In genomic region chr17:54900457-54901229, GRCh38 we compare ENCODE assay signal across 1 cellular context.
A peak's percentile ranks its signal among the peaks of the same experiment; 100 is the strongest.
TF ChIP-seq lines count a peak whose summit lies in the region.

Gene TOM1L1 (plus strand): TSS chr17:54900852. CDS start chr17:54900866, 14 bp downstream.

TF ChIP-seq in HepG2, 621 proteins besides CTCF, POLR2A, EP300 and RAD21 (continued from another document and continues in another):
- TF ChIP-seq, protein P1, sequence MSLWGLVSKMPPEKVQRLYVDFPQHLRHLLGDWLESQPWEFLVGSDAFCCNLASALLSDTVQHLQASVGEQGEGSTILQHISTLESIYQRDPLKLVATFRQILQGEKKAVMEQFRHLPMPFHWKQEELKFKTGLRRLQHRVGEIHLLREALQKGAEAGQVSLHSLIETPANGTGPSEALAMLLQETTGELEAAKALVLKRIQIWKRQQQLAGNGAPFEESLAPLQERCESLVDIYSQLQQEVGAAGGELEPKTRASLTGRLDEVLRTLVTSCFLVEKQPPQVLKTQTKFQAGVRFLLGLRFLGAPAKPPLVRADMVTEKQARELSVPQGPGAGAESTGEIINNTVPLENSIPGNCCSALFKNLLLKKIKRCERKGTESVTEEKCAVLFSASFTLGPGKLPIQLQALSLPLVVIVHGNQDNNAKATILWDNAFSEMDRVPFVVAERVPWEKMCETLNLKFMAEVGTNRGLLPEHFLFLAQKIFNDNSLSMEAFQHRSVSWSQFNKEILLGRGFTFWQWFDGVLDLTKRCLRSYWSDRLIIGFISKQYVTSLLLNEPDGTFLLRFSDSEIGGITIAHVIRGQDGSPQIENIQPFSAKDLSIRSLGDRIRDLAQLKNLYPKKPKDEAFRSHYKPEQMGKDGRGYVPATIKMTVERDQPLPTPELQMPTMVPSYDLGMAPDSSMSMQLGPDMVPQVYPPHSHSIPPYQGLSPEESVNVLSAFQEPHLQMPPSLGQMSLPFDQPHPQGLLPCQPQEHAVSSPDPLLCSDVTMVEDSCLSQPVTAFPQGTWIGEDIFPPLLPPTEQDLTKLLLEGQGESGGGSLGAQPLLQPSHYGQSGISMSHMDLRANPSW (CRISPR knock-in tag; IDR thresholded peaks at IDR 0.05; ENCODE audit: borderline replicate concordance), result no peak; the same call in 1 of the 2 replicates
- peak; percentile 43; the same call in 1 of the 2 replicates for TF ChIP-seq GFI1 (CRISPR knock-in tag; IDR thresholded peaks at IDR 0.05; ENCODE audit: borderline replicate concordance)
- peak; percentile 89; the same call in 1 of the 2 replicates for TF ChIP-seq ZNF441 (CRISPR knock-in tag; IDR thresholded peaks at IDR 0.05; ENCODE audit: borderline replicate concordance)
- TF ChIP-seq ONECUT2 (CRISPR knock-in tag; IDR thresholded peaks at IDR 0.05), result no peak
- TF ChIP-seq, protein P2, sequence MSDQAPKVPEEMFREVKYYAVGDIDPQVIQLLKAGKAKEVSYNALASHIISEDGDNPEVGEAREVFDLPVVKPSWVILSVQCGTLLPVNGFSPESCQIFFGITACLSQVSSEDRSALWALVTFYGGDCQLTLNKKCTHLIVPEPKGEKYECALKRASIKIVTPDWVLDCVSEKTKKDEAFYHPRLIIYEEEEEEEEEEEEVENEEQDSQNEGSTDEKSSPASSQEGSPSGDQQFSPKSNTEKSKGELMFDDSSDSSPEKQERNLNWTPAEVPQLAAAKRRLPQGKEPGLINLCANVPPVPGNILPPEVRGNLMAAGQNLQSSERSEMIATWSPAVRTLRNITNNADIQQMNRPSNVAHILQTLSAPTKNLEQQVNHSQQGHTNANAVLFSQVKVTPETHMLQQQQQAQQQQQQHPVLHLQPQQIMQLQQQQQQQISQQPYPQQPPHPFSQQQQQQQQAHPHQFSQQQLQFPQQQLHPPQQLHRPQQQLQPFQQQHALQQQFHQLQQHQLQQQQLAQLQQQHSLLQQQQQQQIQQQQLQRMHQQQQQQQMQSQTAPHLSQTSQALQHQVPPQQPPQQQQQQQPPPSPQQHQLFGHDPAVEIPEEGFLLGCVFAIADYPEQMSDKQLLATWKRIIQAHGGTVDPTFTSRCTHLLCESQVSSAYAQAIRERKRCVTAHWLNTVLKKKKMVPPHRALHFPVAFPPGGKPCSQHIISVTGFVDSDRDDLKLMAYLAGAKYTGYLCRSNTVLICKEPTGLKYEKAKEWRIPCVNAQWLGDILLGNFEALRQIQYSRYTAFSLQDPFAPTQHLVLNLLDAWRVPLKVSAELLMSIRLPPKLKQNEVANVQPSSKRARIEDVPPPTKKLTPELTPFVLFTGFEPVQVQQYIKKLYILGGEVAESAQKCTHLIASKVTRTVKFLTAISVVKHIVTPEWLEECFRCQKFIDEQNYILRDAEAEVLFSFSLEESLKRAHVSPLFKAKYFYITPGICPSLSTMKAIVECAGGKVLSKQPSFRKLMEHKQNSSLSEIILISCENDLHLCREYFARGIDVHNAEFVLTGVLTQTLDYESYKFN (CRISPR knock-in tag; conservative IDR thresholded peaks at IDR 0.05), result no peak; the same call in none of the 2 replicates
- TF ChIP-seq RFXAP (CRISPR knock-in tag; IDR thresholded peaks at IDR 0.05; ENCODE audit: borderline replicate concordance), result peak; percentile 68; the same call in 1 of the 2 replicates
- peak; percentile 86; the same call in 1 of the 2 replicates for TF ChIP-seq HES4 (CRISPR knock-in tag; IDR thresholded peaks at IDR 0.05; ENCODE audit: borderline replicate concordance)
- no peak for TF ChIP-seq ZFP36 (IDR thresholded peaks at IDR 0.05; ENCODE audit: borderline replicate concordance, low read depth, low read length, partially characterized antibody)
- TF ChIP-seq ZNF550 (CRISPR knock-in tag; IDR thresholded peaks at IDR 0.05; ENCODE audit: borderline replicate concordance), result no peak
- TF ChIP-seq ZNF20 (CRISPR knock-in tag; IDR thresholded peaks at IDR 0.05), result no peak
- TF ChIP-seq, protein P3, sequence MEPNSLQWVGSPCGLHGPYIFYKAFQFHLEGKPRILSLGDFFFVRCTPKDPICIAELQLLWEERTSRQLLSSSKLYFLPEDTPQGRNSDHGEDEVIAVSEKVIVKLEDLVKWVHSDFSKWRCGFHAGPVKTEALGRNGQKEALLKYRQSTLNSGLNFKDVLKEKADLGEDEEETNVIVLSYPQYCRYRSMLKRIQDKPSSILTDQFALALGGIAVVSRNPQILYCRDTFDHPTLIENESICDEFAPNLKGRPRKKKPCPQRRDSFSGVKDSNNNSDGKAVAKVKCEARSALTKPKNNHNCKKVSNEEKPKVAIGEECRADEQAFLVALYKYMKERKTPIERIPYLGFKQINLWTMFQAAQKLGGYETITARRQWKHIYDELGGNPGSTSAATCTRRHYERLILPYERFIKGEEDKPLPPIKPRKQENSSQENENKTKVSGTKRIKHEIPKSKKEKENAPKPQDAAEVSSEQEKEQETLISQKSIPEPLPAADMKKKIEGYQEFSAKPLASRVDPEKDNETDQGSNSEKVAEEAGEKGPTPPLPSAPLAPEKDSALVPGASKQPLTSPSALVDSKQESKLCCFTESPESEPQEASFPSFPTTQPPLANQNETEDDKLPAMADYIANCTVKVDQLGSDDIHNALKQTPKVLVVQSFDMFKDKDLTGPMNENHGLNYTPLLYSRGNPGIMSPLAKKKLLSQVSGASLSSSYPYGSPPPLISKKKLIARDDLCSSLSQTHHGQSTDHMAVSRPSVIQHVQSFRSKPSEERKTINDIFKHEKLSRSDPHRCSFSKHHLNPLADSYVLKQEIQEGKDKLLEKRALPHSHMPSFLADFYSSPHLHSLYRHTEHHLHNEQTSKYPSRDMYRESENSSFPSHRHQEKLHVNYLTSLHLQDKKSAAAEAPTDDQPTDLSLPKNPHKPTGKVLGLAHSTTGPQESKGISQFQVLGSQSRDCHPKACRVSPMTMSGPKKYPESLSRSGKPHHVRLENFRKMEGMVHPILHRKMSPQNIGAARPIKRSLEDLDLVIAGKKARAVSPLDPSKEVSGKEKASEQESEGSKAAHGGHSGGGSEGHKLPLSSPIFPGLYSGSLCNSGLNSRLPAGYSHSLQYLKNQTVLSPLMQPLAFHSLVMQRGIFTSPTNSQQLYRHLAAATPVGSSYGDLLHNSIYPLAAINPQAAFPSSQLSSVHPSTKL (CRISPR knock-in tag; IDR thresholded peaks at IDR 0.05), result peak; percentile 70; the same call in 1 of the 2 replicates
- TF ChIP-seq, protein P4, sequence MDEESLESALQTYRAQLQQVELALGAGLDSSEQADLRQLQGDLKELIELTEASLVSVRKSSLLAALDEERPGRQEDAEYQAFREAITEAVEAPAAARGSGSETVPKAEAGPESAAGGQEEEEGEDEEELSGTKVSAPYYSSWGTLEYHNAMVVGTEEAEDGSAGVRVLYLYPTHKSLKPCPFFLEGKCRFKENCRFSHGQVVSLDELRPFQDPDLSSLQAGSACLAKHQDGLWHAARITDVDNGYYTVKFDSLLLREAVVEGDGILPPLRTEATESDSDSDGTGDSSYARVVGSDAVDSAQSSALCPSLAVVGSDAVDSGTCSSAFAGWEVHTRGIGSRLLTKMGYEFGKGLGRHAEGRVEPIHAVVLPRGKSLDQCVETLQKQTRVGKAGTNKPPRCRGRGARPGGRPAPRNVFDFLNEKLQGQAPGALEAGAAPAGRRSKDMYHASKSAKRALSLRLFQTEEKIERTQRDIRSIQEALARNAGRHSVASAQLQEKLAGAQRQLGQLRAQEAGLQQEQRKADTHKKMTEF (CRISPR knock-in tag; IDR thresholded peaks at IDR 0.05), result peak; percentile 32; the same call in 1 of the 2 replicates
- TF ChIP-seq TOE1 (CRISPR knock-in tag; IDR thresholded peaks at IDR 0.05), result 0 out of 2 replicates have a peak, but pooled peaks have one; percentile 39
- TF ChIP-seq, protein P5, sequence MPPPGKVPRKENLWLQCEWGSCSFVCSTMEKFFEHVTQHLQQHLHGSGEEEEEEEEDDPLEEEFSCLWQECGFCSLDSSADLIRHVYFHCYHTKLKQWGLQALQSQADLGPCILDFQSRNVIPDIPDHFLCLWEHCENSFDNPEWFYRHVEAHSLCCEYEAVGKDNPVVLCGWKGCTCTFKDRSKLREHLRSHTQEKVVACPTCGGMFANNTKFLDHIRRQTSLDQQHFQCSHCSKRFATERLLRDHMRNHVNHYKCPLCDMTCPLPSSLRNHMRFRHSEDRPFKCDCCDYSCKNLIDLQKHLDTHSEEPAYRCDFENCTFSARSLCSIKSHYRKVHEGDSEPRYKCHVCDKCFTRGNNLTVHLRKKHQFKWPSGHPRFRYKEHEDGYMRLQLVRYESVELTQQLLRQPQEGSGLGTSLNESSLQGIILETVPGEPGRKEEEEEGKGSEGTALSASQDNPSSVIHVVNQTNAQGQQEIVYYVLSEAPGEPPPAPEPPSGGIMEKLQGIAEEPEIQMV (CRISPR knock-in tag; IDR thresholded peaks at IDR 0.05; ENCODE audit: low read depth), result peak; percentile 62; the same call in 1 of the 2 replicates
- no peak for TF ChIP-seq LCORL (IDR thresholded peaks at IDR 0.05)
- TF ChIP-seq LCORL (CRISPR knock-in tag; IDR thresholded peaks at IDR 0.05), result peak; percentile 62; the same call in 1 of the 2 replicates
- TF ChIP-seq YY1 (IDR thresholded peaks at IDR 0.05; ENCODE audit: insufficient read depth, insufficient replicate concordance, low read depth, low read length), result peak; percentile 62
- no peak for TF ChIP-seq ZNF251 (CRISPR knock-in tag; IDR thresholded peaks at IDR 0.05)
- TF ChIP-seq POGZ (CRISPR knock-in tag; IDR thresholded peaks at IDR 0.05), result peak; percentile 62
- TF ChIP-seq, protein P6, sequence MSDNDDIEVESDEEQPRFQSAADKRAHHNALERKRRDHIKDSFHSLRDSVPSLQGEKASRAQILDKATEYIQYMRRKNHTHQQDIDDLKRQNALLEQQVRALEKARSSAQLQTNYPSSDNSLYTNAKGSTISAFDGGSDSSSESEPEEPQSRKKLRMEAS (IDR thresholded peaks at IDR 0.05), result peak; percentile 35
- TF ChIP-seq, protein P7, sequence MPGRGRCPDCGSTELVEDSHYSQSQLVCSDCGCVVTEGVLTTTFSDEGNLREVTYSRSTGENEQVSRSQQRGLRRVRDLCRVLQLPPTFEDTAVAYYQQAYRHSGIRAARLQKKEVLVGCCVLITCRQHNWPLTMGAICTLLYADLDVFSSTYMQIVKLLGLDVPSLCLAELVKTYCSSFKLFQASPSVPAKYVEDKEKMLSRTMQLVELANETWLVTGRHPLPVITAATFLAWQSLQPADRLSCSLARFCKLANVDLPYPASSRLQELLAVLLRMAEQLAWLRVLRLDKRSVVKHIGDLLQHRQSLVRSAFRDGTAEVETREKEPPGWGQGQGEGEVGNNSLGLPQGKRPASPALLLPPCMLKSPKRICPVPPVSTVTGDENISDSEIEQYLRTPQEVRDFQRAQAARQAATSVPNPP (CRISPR knock-in tag; IDR thresholded peaks at IDR 0.05), result peak; percentile 82; the same call in 1 of the 2 replicates
- TF ChIP-seq MYNN (CRISPR knock-in tag; IDR thresholded peaks at IDR 0.05; ENCODE audit: low read depth), result 0 out of 2 replicates have a peak, but pooled peaks have one; percentile 32
- 0 out of 2 replicates have a peak, but pooled peaks have one; percentile 60 for TF ChIP-seq ZXDC (CRISPR knock-in tag; IDR thresholded peaks at IDR 0.05)
- TF ChIP-seq TCF12 (IDR thresholded peaks at IDR 0.05), result no peak
- 0 out of 2 replicates have a peak, but pooled peaks have one; percentile 19 for TF ChIP-seq TCF12 (CRISPR knock-in tag; IDR thresholded peaks at IDR 0.05)
- peak; percentile 90; the same call in 1 of the 2 replicates for TF ChIP-seq MTA1 (CRISPR knock-in tag; IDR thresholded peaks at IDR 0.05; ENCODE audit: borderline replicate concordance)
- TF ChIP-seq REXO4 (CRISPR knock-in tag; IDR thresholded peaks at IDR 0.05; ENCODE audit: borderline replicate concordance), result no peak
- TF ChIP-seq SNAPC2 (CRISPR knock-in tag; IDR thresholded peaks at IDR 0.05), result 0 out of 2 replicates have a peak, but pooled peaks have one; percentile 62
- TF ChIP-seq NFKB2 (CRISPR knock-in tag; IDR thresholded peaks at IDR 0.05; ENCODE audit: borderline replicate concordance), result peak; percentile 79; the same call in 1 of the 2 replicates
- TF ChIP-seq MAZ (IDR thresholded peaks at IDR 0.05; ENCODE audit: borderline replicate concordance, low read depth, low read length), result 0 out of 2 replicates have a peak, but pooled peaks have one; percentile 24
- TF ChIP-seq MAZ (CRISPR knock-in tag; IDR thresholded peaks at IDR 0.05; ENCODE audit: low read depth), result peak; percentile 90
- TF ChIP-seq ZNF792 (CRISPR knock-in tag; IDR thresholded peaks at IDR 0.05), result 0 out of 2 replicates have a peak, but pooled peaks have one; percentile 13
- no peak for TF ChIP-seq ZNF746 (CRISPR knock-in tag; IDR thresholded peaks at IDR 0.05)
- no peak for TF ChIP-seq MIER2 (CRISPR knock-in tag; IDR thresholded peaks at IDR 0.05)
- TF ChIP-seq HOXA3 (CRISPR knock-in tag; IDR thresholded peaks at IDR 0.05), result peak; percentile 80
- TF ChIP-seq ZMYM4 (CRISPR knock-in tag; IDR thresholded peaks at IDR 0.05), result peak; percentile 87; the same call in 1 of the 2 replicates
- TF ChIP-seq, protein P8, sequence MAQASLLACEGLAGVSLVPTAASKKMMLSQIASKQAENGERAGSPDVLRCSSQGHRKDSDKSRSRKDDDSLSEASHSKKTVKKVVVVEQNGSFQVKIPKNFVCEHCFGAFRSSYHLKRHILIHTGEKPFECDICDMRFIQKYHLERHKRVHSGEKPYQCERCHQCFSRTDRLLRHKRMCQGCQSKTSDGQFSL (CRISPR knock-in tag; IDR thresholded peaks at IDR 0.05), result no peak
- peak; percentile 86 for TF ChIP-seq ZNF354B (CRISPR knock-in tag; IDR thresholded peaks at IDR 0.05)
- peak; percentile 46; the same call in 1 of the 2 replicates for TF ChIP-seq NR2C2 (CRISPR knock-in tag; IDR thresholded peaks at IDR 0.05; ENCODE audit: borderline replicate concordance)
- TF ChIP-seq ZFX (CRISPR knock-in tag; IDR thresholded peaks at IDR 0.05; ENCODE audit: low read depth), result peak; percentile 80; the same call in 1 of the 2 replicates
- TF ChIP-seq ZFYVE20 (CRISPR knock-in tag; IDR thresholded peaks at IDR 0.05; ENCODE audit: borderline replicate concordance, low read depth), result peak; percentile 20; the same call in 1 of the 2 replicates
- peak; percentile 22; the same call in 1 of the 2 replicates for TF ChIP-seq AHR (CRISPR knock-in tag; IDR thresholded peaks at IDR 0.05)
- no peak for TF ChIP-seq ZFAT (CRISPR knock-in tag; conservative IDR thresholded peaks at IDR 0.05)
- no peak for TF ChIP-seq GABPA (IDR thresholded peaks at IDR 0.05; ENCODE audit: low read depth, low read length)
- peak; percentile 13; the same call in 1 of the 2 replicates for TF ChIP-seq GABPA (CRISPR knock-in tag; IDR thresholded peaks at IDR 0.05; ENCODE audit: low read depth)
- TF ChIP-seq ZNF781 (CRISPR knock-in tag; IDR thresholded peaks at IDR 0.05; ENCODE audit: borderline replicate concordance, not compliant biosample characterization), result peak; percentile 67
- 0 out of 2 replicates have a peak, but pooled peaks have one; percentile 21 for TF ChIP-seq NCOA1 (CRISPR knock-in tag; IDR thresholded peaks at IDR 0.05)
